In the genomic region with DNA sequence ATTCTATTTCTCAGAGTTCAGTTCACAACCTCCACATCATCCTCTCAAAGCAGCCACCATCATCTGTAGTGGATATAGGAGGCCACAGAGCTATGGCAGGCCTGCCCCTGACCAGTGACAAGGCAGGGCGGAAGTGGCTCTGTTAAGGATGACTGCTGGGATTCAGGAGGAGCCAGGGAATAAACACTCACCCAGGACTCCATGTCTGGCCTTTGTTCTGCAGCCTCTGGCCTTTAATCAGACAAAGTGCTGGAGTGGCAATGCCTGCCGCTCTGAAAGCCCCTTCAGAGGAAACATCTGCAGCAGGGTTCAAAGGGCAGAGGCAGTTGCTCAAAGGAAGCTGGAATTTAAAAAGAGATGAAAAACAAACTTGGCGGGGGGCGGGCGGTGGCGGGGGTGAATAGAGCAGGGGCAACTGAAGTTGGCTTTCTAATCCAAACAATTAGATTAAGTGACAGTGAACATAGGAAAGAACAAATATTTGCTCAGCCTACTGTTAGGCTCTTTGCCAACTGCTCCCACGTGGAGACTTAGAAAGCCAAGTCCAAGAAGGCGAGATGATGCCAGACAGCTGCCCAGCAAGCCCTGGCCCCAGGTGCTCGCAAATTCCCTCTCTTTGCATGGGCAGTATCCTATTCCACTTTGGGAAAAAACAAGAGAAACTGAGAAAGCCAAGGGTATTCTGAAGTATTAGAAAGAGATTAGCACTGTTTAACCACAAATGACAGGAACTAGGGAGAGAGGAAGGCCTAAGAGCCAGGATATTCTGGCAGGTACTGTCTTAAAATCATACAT, we compare ENCODE assay signal across 1 cellular context.
TF ChIP-seq lines count a peak whose summit lies in the region.

No MANE protein-coding gene starts in this region.

TF ChIP-seq in HepG2, 621 proteins besides CTCF, POLR2A, EP300 and RAD21 (continued from another document and continues in another):
- TF ChIP-seq REST (IDR thresholded peaks at IDR 0.05; ENCODE audit: borderline replicate concordance in 1 of 2, low read depth in 1 of 2, low read length in 2 of 2), result no peak
- TF ChIP-seq FOXA3 (CRISPR knock-in tag; IDR thresholded peaks at IDR 0.05), result peak; percentile 61
- TF ChIP-seq PHF5A (CRISPR knock-in tag; IDR thresholded peaks at IDR 0.05; ENCODE audit: low read depth, unreplicated experiment), result peak; percentile 62
- no peak for TF ChIP-seq MIXL1 (CRISPR knock-in tag; IDR thresholded peaks at IDR 0.05)
- no peak for TF ChIP-seq HOXD1 (CRISPR knock-in tag; IDR thresholded peaks at IDR 0.05)
- TF ChIP-seq, protein P1, sequence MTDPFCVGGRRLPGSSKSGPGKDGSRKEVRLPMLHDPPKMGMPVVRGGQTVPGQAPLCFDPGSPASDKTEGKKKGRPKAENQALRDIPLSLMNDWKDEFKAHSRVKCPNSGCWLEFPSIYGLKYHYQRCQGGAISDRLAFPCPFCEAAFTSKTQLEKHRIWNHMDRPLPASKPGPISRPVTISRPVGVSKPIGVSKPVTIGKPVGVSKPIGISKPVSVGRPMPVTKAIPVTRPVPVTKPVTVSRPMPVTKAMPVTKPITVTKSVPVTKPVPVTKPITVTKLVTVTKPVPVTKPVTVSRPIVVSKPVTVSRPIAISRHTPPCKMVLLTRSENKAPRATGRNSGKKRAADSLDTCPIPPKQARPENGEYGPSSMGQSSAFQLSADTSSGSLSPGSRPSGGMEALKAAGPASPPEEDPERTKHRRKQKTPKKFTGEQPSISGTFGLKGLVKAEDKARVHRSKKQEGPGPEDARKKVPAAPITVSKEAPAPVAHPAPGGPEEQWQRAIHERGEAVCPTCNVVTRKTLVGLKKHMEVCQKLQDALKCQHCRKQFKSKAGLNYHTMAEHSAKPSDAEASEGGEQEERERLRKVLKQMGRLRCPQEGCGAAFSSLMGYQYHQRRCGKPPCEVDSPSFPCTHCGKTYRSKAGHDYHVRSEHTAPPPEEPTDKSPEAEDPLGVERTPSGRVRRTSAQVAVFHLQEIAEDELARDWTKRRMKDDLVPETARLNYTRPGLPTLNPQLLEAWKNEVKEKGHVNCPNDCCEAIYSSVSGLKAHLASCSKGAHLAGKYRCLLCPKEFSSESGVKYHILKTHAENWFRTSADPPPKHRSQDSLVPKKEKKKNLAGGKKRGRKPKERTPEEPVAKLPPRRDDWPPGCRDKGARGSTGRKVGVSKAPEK (CRISPR knock-in tag; IDR thresholded peaks at IDR 0.05; ENCODE audit: borderline replicate concordance), result no peak
- no peak for TF ChIP-seq TRIM24 (CRISPR knock-in tag; IDR thresholded peaks at IDR 0.05)
- no peak; the same call in 1 of the 2 replicates for TF ChIP-seq NCOA2 (CRISPR knock-in tag; IDR thresholded peaks at IDR 0.05)
- TF ChIP-seq HMG20B (CRISPR knock-in tag; conservative IDR thresholded peaks at IDR 0.05), result no peak
- TF ChIP-seq POLR2G (IDR thresholded peaks at IDR 0.05; ENCODE audit: low read depth, low read length), result no peak
- no peak for TF ChIP-seq ZSCAN12 (CRISPR knock-in tag; IDR thresholded peaks at IDR 0.05)
- peak; percentile 34 for TF ChIP-seq YY1 (IDR thresholded peaks at IDR 0.05; ENCODE audit: insufficient read depth, insufficient replicate concordance, low read depth, low read length)
- TF ChIP-seq TBP (CRISPR knock-in tag; IDR thresholded peaks at IDR 0.05), result no peak
- no peak for TF ChIP-seq FOXO1 (CRISPR knock-in tag; IDR thresholded peaks at IDR 0.05)
- TF ChIP-seq RXRB (CRISPR knock-in tag; IDR thresholded peaks at IDR 0.05; ENCODE audit: borderline replicate concordance), result no peak; the same call in 1 of the 2 replicates
- no peak for TF ChIP-seq E2F5 (CRISPR knock-in tag; conservative IDR thresholded peaks at IDR 0.05)
- no peak for TF ChIP-seq RNF2 (conservative IDR thresholded peaks at IDR 0.05; ENCODE audit: low read depth)
- TF ChIP-seq ZNF652 (CRISPR knock-in tag; IDR thresholded peaks at IDR 0.05; ENCODE audit: borderline replicate concordance, low read depth), result no peak
- TF ChIP-seq ATF7-NPFF (CRISPR knock-in tag; IDR thresholded peaks at IDR 0.05; ENCODE audit: low read depth), result no peak
- no peak for TF ChIP-seq ZFP90 (CRISPR knock-in tag; IDR thresholded peaks at IDR 0.05; ENCODE audit: borderline replicate concordance)
- no peak for TF ChIP-seq ERF (CRISPR knock-in tag; IDR thresholded peaks at IDR 0.05)
- TF ChIP-seq NRL (CRISPR knock-in tag; IDR thresholded peaks at IDR 0.05; ENCODE audit: borderline replicate concordance), result no peak
- no peak for TF ChIP-seq ZBTB4 (CRISPR knock-in tag; IDR thresholded peaks at IDR 0.05; ENCODE audit: borderline replicate concordance)
- no peak for TF ChIP-seq ATF3 (CRISPR knock-in tag; IDR thresholded peaks at IDR 0.05)
- TF ChIP-seq MTA3 (CRISPR knock-in tag; IDR thresholded peaks at IDR 0.05), result no peak
- no peak for TF ChIP-seq GTF3A (CRISPR knock-in tag; conservative IDR thresholded peaks at IDR 0.05)
- no peak for TF ChIP-seq SMAD3 (CRISPR knock-in tag; IDR thresholded peaks at IDR 0.05)
- no peak for TF ChIP-seq PHF8 (CRISPR knock-in tag; IDR thresholded peaks at IDR 0.05)
- TF ChIP-seq HOXA3 (CRISPR knock-in tag; IDR thresholded peaks at IDR 0.05), result no peak
- TF ChIP-seq ZNF558 (CRISPR knock-in tag; IDR thresholded peaks at IDR 0.05; ENCODE audit: borderline replicate concordance), result no peak
- TF ChIP-seq, protein P2, sequence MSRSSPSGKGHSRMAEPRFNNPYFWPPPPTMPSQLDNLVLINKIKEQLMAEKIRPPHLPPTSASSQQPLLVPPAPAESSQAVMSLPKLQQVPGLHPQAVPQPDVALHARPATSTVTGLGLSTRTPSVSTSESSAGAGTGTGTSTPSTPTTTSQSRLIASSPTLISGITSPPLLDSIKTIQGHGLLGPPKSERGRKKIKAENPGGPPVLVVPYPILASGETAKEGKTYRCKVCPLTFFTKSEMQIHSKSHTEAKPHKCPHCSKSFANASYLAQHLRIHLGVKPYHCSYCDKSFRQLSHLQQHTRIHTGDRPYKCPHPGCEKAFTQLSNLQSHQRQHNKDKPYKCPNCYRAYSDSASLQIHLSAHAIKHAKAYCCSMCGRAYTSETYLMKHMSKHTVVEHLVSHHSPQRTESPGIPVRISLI (CRISPR knock-in tag; IDR thresholded peaks at IDR 0.05; ENCODE audit: borderline replicate concordance), result no peak
- TF ChIP-seq ZNF713 (CRISPR knock-in tag; IDR thresholded peaks at IDR 0.05), result no peak
- no peak for TF ChIP-seq BRD4 (CRISPR knock-in tag; IDR thresholded peaks at IDR 0.05)
- no peak for TF ChIP-seq PRPF4 (IDR thresholded peaks at IDR 0.05; ENCODE audit: low read depth, low read length, poor library complexity, severe bottlenecking)
- TF ChIP-seq ZC3H4 (CRISPR knock-in tag; IDR thresholded peaks at IDR 0.05; ENCODE audit: borderline replicate concordance), result no peak
- no peak for TF ChIP-seq CHD4 (IDR thresholded peaks at IDR 0.05; ENCODE audit: borderline replicate concordance, low read length)
- TF ChIP-seq ZNF720 (CRISPR knock-in tag; IDR thresholded peaks at IDR 0.05), result no peak
- TF ChIP-seq ZFP1 (CRISPR knock-in tag; IDR thresholded peaks at IDR 0.05), result no peak
- TF ChIP-seq ZNF34 (CRISPR knock-in tag; IDR thresholded peaks at IDR 0.05; ENCODE audit: borderline replicate concordance), result no peak
- no peak for TF ChIP-seq GATA4 (IDR thresholded peaks at IDR 0.05; ENCODE audit: borderline replicate concordance, low read depth)
- TF ChIP-seq, protein P3, sequence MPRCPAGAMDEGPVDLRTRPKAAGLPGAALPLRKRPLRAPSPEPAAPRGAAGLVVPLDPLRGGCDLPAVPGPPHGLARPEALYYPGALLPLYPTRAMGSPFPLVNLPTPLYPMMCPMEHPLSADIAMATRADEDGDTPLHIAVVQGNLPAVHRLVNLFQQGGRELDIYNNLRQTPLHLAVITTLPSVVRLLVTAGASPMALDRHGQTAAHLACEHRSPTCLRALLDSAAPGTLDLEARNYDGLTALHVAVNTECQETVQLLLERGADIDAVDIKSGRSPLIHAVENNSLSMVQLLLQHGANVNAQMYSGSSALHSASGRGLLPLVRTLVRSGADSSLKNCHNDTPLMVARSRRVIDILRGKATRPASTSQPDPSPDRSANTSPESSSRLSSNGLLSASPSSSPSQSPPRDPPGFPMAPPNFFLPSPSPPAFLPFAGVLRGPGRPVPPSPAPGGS (CRISPR knock-in tag; IDR thresholded peaks at IDR 0.05), result no peak
- no peak for TF ChIP-seq ZNF878 (CRISPR knock-in tag; IDR thresholded peaks at IDR 0.05)
- TF ChIP-seq ZFP41 (CRISPR knock-in tag; IDR thresholded peaks at IDR 0.05; ENCODE audit: borderline replicate concordance), result no peak
- TF ChIP-seq GABPA (IDR thresholded peaks at IDR 0.05; ENCODE audit: low read depth, low read length), result no peak
- peak; percentile 68 for TF ChIP-seq GABPA (CRISPR knock-in tag; IDR thresholded peaks at IDR 0.05; ENCODE audit: low read depth)
- no peak for TF ChIP-seq SSRP1 (CRISPR knock-in tag; IDR thresholded peaks at IDR 0.05)
- TF ChIP-seq, protein P4, sequence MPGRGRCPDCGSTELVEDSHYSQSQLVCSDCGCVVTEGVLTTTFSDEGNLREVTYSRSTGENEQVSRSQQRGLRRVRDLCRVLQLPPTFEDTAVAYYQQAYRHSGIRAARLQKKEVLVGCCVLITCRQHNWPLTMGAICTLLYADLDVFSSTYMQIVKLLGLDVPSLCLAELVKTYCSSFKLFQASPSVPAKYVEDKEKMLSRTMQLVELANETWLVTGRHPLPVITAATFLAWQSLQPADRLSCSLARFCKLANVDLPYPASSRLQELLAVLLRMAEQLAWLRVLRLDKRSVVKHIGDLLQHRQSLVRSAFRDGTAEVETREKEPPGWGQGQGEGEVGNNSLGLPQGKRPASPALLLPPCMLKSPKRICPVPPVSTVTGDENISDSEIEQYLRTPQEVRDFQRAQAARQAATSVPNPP (CRISPR knock-in tag; IDR thresholded peaks at IDR 0.05), result no peak
- TF ChIP-seq PHF21A (CRISPR knock-in tag; IDR thresholded peaks at IDR 0.05), result peak; percentile 76
- TF ChIP-seq ONECUT2 (CRISPR knock-in tag; IDR thresholded peaks at IDR 0.05), result no peak
- TF ChIP-seq ZBTB33 (CRISPR knock-in tag; IDR thresholded peaks at IDR 0.05), result no peak
